22 cellular contexts compared by ENCODE assay signal in the genomic region with DNA sequence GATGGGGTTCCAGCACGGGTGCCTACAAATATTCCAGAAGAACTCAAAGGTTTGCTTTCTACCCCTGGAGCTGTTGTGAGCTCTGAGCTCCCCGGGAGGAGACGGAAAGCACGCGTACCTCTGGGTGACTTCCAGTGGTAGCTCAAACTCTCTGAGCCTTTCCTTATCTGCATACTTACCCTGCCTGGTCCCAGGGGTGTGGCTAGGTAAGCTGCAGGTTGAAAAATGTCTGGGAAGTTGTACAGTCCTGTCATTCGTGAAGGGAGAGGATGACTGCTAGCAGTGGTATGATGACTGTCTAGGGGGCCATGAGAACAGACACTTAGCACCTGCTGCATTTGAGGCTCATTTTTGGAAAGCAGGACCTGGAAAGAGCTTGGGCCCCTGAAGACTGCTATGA.
"Had no signal": no experiment of that assay in that cellular context is flagged by ENCODE, and none has a peak within 500 bp of the region (broad histone marks: within the 10 kb centered on the region; RNA-seq: fewer than 3 reads in every experiment).

No MANE protein-coding gene starts in this region.

- H3K27ac ChIP-seq: ascending aorta, body of pancreas, VCaP had no signal

- H3K4me1 ChIP-seq: ascending aorta, body of pancreas had no signal

- H3K27me3 ChIP-seq: ascending aorta, body of pancreas had no signal

- H3K4me3 ChIP-seq: ascending aorta, body of pancreas had no signal

- DNase-seq: activated CD4-positive, alpha-beta T cell treated with anti-CD3 and anti-CD28 coated beads for 36 hours; activated CD4-positive, CD25-positive, alpha-beta regulatory T cell; activated CD8-positive, alpha-beta memory T cell treated with anti-CD3 and anti-CD28 coated beads, Interleukin-2, amount 50 U/mL, for 4 hours; activated CD8-positive, alpha-beta T cell treated with anti-CD3 and anti-CD28 coated beads for 36 hours; activated effector memory CD4-positive, alpha-beta T cell treated with Interleukin-2 at 50 U/mL for 16 hours; activated naive CD4-positive, alpha-beta T cell; activated T-cell treated with anti-CD3 and anti-CD28 coated beads, Interleukin-2, amount 50 U/mL, for 1 hour; body of pancreas; Kasumi-1; KBM-7; NCI-H1105 treated with DMSO at 0.1 percent for 48 hours; NCI-H146; NCI-H187 treated with DMSO at 0.1 percent for 48 hours; NCI-H2171; NCI-H2227 treated with DMSO at 0.1 percent for 48 hours; NCI-H524 treated with DMSO at 0.1 percent for 48 hours; NCI-H82; SIG-M5; T-helper 17 cell; T-helper 9 cell had no signal

- H3K36me3 ChIP-seq: ascending aorta had no signal

- ATAC-seq: activated CD4-positive, alpha-beta T cell treated with anti-CD3 and anti-CD28 coated beads for 36 hours; activated CD8-positive, alpha-beta T cell treated with anti-CD3 and anti-CD28 coated beads for 36 hours; body of pancreas; T-helper 17 cell had no signal

- H3K9me3 ChIP-seq: ascending aorta, body of pancreas had no signal
